ENCODE assay signal across 8 cellular contexts in genomic region chr11:64848779-64849599, GRCh38. TPM values are rescaled to one million over a fixed set of nuclear protein-coding genes. Genes with fewer than 3 reads are reported as not detected.
A peak's percentile ranks its signal among the peaks of the same experiment; 100 is the strongest.
DNase-seq lines count a peak whose midpoint lies in the region; ATAC-seq, FAIRE-seq and TF ChIP-seq lines count a peak whose summit lies in the region.

No MANE protein-coding gene starts in this region.

- POLR2A ChIA-PET in Caco-2 (lab: Charles Lee): interaction anchor here (1.0 to 1.5 kb wide), 2 partner anchors 18 to 22 kb away, joined by 3 read pairs; no protein-coding TSS in a partner anchor
- POLR2A ChIA-PET in activated CD8-positive, alpha-beta T cell treated with anti-CD3 and anti-CD28 coated beads for 36 hours (lab: Charles Lee): interaction anchor here (1.0 to 26.2 kb wide), 8 partner anchors 14 to 166 kb away, joined by 3 to 768 read pairs (median 4); partner anchors contain the start of genes EHD1 and SF1

- DNase-seq in Caco-2 (no peak), lower lobe of right lung (peak; percentile 64), frontal cortex (ENCODE audit: low spot score in 2 of 2) (no peak), SW480 (ENCODE audit: low spot score) (no peak)
- DNase-seq in activated CD8-positive, alpha-beta T cell treated with anti-CD3 and anti-CD28 coated beads for 36 hours: peak; percentile 49

- CTCF ChIA-PET in Caco-2 (lab: Charles Lee): interaction anchor here (0.5 to 4.9 kb wide), 14 partner anchors 16 to 268 kb away, joined by 3 to 51 read pairs (median 4); partner anchors contain the start of genes ARL2, BATF2, EHD1 and ZNHIT2
- CTCF ChIA-PET in activated CD8-positive, alpha-beta T cell treated with anti-CD3 and anti-CD28 coated beads for 36 hours (lab: Charles Lee): interaction anchor here (1.1 to 28.9 kb wide), 19 partner anchors 7 to 466 kb away, joined by 3 to 1168 read pairs (median 5); partner anchors contain the start of genes CDC42EP2, EHD1, MEN1 and TM7SF2

- no peak overlapping the region for H3K4me3 Mint-ChIP-seq in Caco-2 (ENCODE audit: unreplicated experiment)
- H3K4me3 Mint-ChIP-seq in activated CD8-positive, alpha-beta T cell treated with anti-CD3 and anti-CD28 coated beads for 36 hours: no peak overlapping the region

- no peaks in the 10 kb centered on the region for H3K27me3 Mint-ChIP-seq in Caco-2 (ENCODE audit: insufficient read depth, unreplicated experiment)
- H3K27me3 Mint-ChIP-seq in activated CD8-positive, alpha-beta T cell treated with anti-CD3 and anti-CD28 coated beads for 36 hours: no peaks in the 10 kb centered on the region

- H3K4me3 ChIP-seq in Caco-2 (ENCODE audit: low read depth, low read length): no peak overlapping the region
- no peak overlapping the region for H3K4me3 ChIP-seq in lower lobe of right lung

- BruUV-seq in Caco-2 (replicated peaks; lab: Mats Ljungman, UMichigan): no TSS peak

- intact Hi-C loops in Caco-2 (cut with micrococcal nuclease; ENCODE audit: unreplicated experiment): loop anchor here (5.0 kb wide), 1 partner anchor 148 kb away; the partner anchor contains the start of gene BATF2
- intact Hi-C loops in activated CD8-positive, alpha-beta T cell treated with anti-CD3 and anti-CD28 coated beads for 36 hours (cut with micrococcal nuclease): loop anchor here (10.0 kb wide), 1 partner anchor 166 kb away; the partner anchor contains the start of gene ARL2
- intact Hi-C loops in lower lobe of right lung (cut with DNase I): no loop called here

- peaks cover 54% of the 10 kb centered on the region for H3K36me3 Mint-ChIP-seq in Caco-2 (ENCODE audit: insufficient read depth, unreplicated experiment)
- peaks cover 13% of the 10 kb centered on the region for H3K36me3 Mint-ChIP-seq in activated CD8-positive, alpha-beta T cell treated with anti-CD3 and anti-CD28 coated beads for 36 hours (ENCODE audit: low read depth)

- H3K27me3 ChIP-seq in Caco-2 (replicated peaks; ENCODE audit: control insufficient read depth, insufficient read depth, low read length) (no peaks in the 10 kb centered on the region), lower lobe of right lung (ENCODE audit: low read depth) (no peaks in the 10 kb centered on the region)

- H3K27ac ChIP-seq in lower lobe of right lung: peak overlapping the region; percentile 48

- peaks cover 22% of the 10 kb centered on the region for H3K4me1 ChIP-seq in Caco-2
- peaks cover 82% of the 10 kb centered on the region for H3K4me1 ChIP-seq in lower lobe of right lung

- peak; percentile 27 for TF ChIP-seq POLR2A in GM18526 (IDR thresholded peaks at IDR 0.05; ENCODE audit: extremely low read depth, insufficient read length)

- no peaks in the 10 kb centered on the region; the same call in 1 of the 2 replicates for H3K36me3 ChIP-seq in Caco-2 (ENCODE audit: control insufficient read depth, insufficient read depth, low read length)
- H3K36me3 ChIP-seq in lower lobe of right lung: peaks cover 8% of the 10 kb centered on the region

- H3K9me3 ChIP-seq in Caco-2 (no peaks in the 10 kb centered on the region), lower lobe of right lung (no peaks in the 10 kb centered on the region)

- no peaks in the 10 kb centered on the region for H3K9me3 Mint-ChIP-seq in Caco-2 (ENCODE audit: unreplicated experiment)
- H3K9me3 Mint-ChIP-seq in activated CD8-positive, alpha-beta T cell treated with anti-CD3 and anti-CD28 coated beads for 36 hours: no peaks in the 10 kb centered on the region

- ATAC-seq in activated CD8-positive, alpha-beta T cell treated with anti-CD3 and anti-CD28 coated beads for 36 hours: no peak
- ATAC-seq in lower lobe of right lung (no peak), HG03354 (IDR thresholded peaks at IDR 0.05; ENCODE audit: poor library complexity, severe bottlenecking, unreplicated experiment) (no peak), HG02885 (IDR thresholded peaks at IDR 0.05; ENCODE audit: poor library complexity, unreplicated experiment) (no peak)

- peak overlapping the region; percentile 58 for H3K27ac Mint-ChIP-seq in Caco-2 (ENCODE audit: unreplicated experiment)
- peak overlapping the region; percentile 76 for H3K27ac Mint-ChIP-seq in activated CD8-positive, alpha-beta T cell treated with anti-CD3 and anti-CD28 coated beads for 36 hours

- no peak for TF ChIP-seq CTCF in Caco-2 (IDR thresholded peaks at IDR 0.05; ENCODE audit: insufficient read depth in 1 of 2, low read depth in 1 of 2, low read length in 1 of 2, severe bottlenecking in 1 of 2, unreplicated experiment in 1 of 2)
- no peak for TF ChIP-seq CTCF in activated CD8-positive, alpha-beta T cell treated with anti-CD3 and anti-CD28 coated beads for 36 hours (IDR thresholded peaks at IDR 0.05)
- peak; percentile 9 for TF ChIP-seq CTCF in lower lobe of right lung (IDR thresholded peaks at IDR 0.05)

- FAIRE-seq in frontal cortex (lab: Jason Lieb, UNC): no peak

- peaks cover 19% of the 10 kb centered on the region for H3K4me1 Mint-ChIP-seq in Caco-2 (ENCODE audit: low read depth, unreplicated experiment)
- peaks cover 69% of the 10 kb centered on the region for H3K4me1 Mint-ChIP-seq in activated CD8-positive, alpha-beta T cell treated with anti-CD3 and anti-CD28 coated beads for 36 hours (ENCODE audit: low read depth)

RNA-seq across cellular contexts. Expression of gene CDC42BPG, which starts 4.5 kb away (rescaled TPM):
- 29.1 and 36.0 TPM in 2 replicates for total RNA-seq in Caco-2 (2022)
- total RNA-seq in activated CD8-positive, alpha-beta T cell treated with anti-CD3 and anti-CD28 coated beads for 36 hours: under 1 TPM; 0.31 to 0.61 TPM
- total RNA-seq in lower lobe of right lung: 16.3 TPM
- under 0.01 TPM for total RNA-seq in frontal cortex

RNA-seq across cellular contexts. Expression of gene EHD1, which starts 29.4 kb away (rescaled TPM):
- 123 and 129 TPM in 2 replicates for total RNA-seq in Caco-2 (2022)
- 10 to 100 TPM; 60.3 to 65.1 TPM for total RNA-seq in activated CD8-positive, alpha-beta T cell treated with anti-CD3 and anti-CD28 coated beads for 36 hours
- total RNA-seq in lower lobe of right lung: 73.4 TPM
- 23.6 TPM for total RNA-seq in frontal cortex

RNA-seq across cellular contexts. Expression of gene MEN1, which starts 38.6 kb away (rescaled TPM):
- total RNA-seq in Caco-2 (2022) (32.7 and 36.8 TPM in 2 replicates), lower lobe of right lung (22.7 TPM), frontal cortex (11.8 TPM)
- total RNA-seq in activated CD8-positive, alpha-beta T cell treated with anti-CD3 and anti-CD28 coated beads for 36 hours: 10 to 100 TPM; 25.8 to 29.0 TPM

RNA-seq across cellular contexts. Expression of gene MAP4K2, which starts 46.0 kb away (rescaled TPM):
- total RNA-seq in Caco-2 (2022): 16.8 and 21.4 TPM in 2 replicates
- 10 to 100 TPM; 56.4 to 58.0 TPM for total RNA-seq in activated CD8-positive, alpha-beta T cell treated with anti-CD3 and anti-CD28 coated beads for 36 hours
- total RNA-seq in lower lobe of right lung: 29.1 TPM
- total RNA-seq in frontal cortex: 7.3 TPM

Comparison
In these comparisons a context has a peak if more than half of its experiments do, and no peak if none do; other contexts are left out.
1. DNase-seq: peak in activated CD8-positive, alpha-beta T cell treated with anti-CD3 and anti-CD28 coated beads for 36 hours (single experiment) and lower lobe of right lung (single experiment); none in Caco-2 (0 of 2), frontal cortex (0 of 2) and SW480 (single experiment).
2. RNA of gene CDC42BPG, which starts 4.5 kb away (total RNA-seq): 29.1 to 36.0 TPM in Caco-2 and 16.3 TPM in lower lobe of right lung (single experiment); 0.31 to 0.61 TPM in activated CD8-positive, alpha-beta T cell treated with anti-CD3 and anti-CD28 coated beads for 36 hours and under 0.01 TPM in frontal cortex (single experiment); every median in the first group is over 10 times any median in the second.